In genomic region chr20:47501483-47502270, GRCh38 we compare ENCODE assay signal across 8 cellular contexts. TPM values are rescaled to one million over a fixed set of nuclear protein-coding genes. Genes with fewer than 3 reads are reported as not detected.
DNase-seq lines count a peak whose midpoint lies in the region; ATAC-seq and TF ChIP-seq lines count a peak whose summit lies in the region.

TSS of gene NCOA3 (plus strand) at chr20:47501887. CDS start at chr20:47622248, 120,361 bp downstream.

- H3K27me3 Mint-ChIP-seq in activated naive CD8-positive, alpha-beta T cell: no peaks in the 10 kb centered on the region

- peak within 1 kb of the TSS; percentile 99 for H3K4me3 ChIP-seq in ovary
- H3K4me3 ChIP-seq in thymus (ENCODE audit: low read length): peak within 1 kb of the TSS; percentile 94

- H3K9me3 Mint-ChIP-seq in activated naive CD8-positive, alpha-beta T cell (ENCODE audit: low read depth): no peaks in the 10 kb centered on the region

- ATAC-seq in HG02588 (IDR thresholded peaks at IDR 0.05; ENCODE audit: unreplicated experiment): peak; percentile 76
- ATAC-seq in Right ventricle myocardium inferior: peak; percentile 99

- H3K4me1 Mint-ChIP-seq in activated naive CD8-positive, alpha-beta T cell (ENCODE audit: low read depth): peaks cover 45% of the 10 kb centered on the region

- H3K27me3 ChIP-seq in ovary (no peaks in the 10 kb centered on the region), thymus (ENCODE audit: control insufficient read depth, insufficient read depth) (no peaks in the 10 kb centered on the region)

- peaks cover 12% of the 10 kb centered on the region for H3K36me3 Mint-ChIP-seq in activated naive CD8-positive, alpha-beta T cell

- peak; percentile 91 for TF ChIP-seq POLR2A in ovary (IDR thresholded peaks at IDR 0.05)

- peak within 1 kb of the TSS; percentile 94 for H3K4me3 Mint-ChIP-seq in activated naive CD8-positive, alpha-beta T cell

- peaks cover 2% of the 10 kb centered on the region for H3K4me1 ChIP-seq in ovary (ENCODE audit: insufficient read depth)
- H3K4me1 ChIP-seq in thymus (ENCODE audit: control insufficient read depth, insufficient read depth, low read length): peaks cover 5% of the 10 kb centered on the region

- DNase-seq in GM10266 (ENCODE audit: extremely low spot score) (peak; percentile 88), NCI-H1105 treated with DMSO at 0.1 percent for 48 hours (lab: John Stamatoyannopoulos, UW) (peak; percentile 95), SKM-1 treated with dmso at 0.1 percent for 144 hours (lab: John Stamatoyannopoulos, UW; ENCODE audit: unreplicated experiment) (peak; percentile 93), Right ventricle myocardium inferior (ENCODE audit: missing footprints) (peak; percentile 99), ovary (peak; percentile 90 to 95 (median 94))

- H3K9me3 ChIP-seq in ovary: no peaks in the 10 kb centered on the region
- no peaks in the 10 kb centered on the region for H3K9me3 ChIP-seq in thymus (ENCODE audit: control insufficient read depth)

- peak within 1 kb of the TSS; percentile 96 for H3K27ac Mint-ChIP-seq in activated naive CD8-positive, alpha-beta T cell

- H3K36me3 ChIP-seq in ovary (no peaks in the 10 kb centered on the region), thymus (ENCODE audit: control insufficient read depth, insufficient read depth) (no peaks in the 10 kb centered on the region)

- WGBS in ovary, 3 donors: 0 to 1% (median 1%) methylated on average over 67 to 74 of the region's 74 CpGs
- WGBS in thymus: under 1% methylated on average over 74 of the region's 74 CpGs

- TF ChIP-seq EP300 in ovary (IDR thresholded peaks at IDR 0.05): no peak

- H3K27ac ChIP-seq in ovary: peak within 1 kb of the TSS; percentile 78 to 85
- peak within 1 kb of the TSS; percentile 92 for H3K27ac ChIP-seq in thymus (ENCODE audit: low read depth)

- intact Hi-C loops in Right ventricle myocardium inferior (cut with DNase I): loop anchor here (5.0 kb wide), 5 partner anchors 61 to 121 kb away; no protein-coding TSS in a partner anchor
- intact Hi-C loops in ovary (cut with DNase I): loop anchor here in 2 of 4 donors (5.0 to 10.0 kb wide), 2 partner anchors 71 to 73 kb away; no protein-coding TSS in a partner anchor

- TF ChIP-seq CTCF in GM10266 (IDR thresholded peaks at IDR 0.05; ENCODE audit: control insufficient read depth, insufficient read depth, low read depth, missing control alignments) (peak; percentile 42), ovary (IDR thresholded peaks at IDR 0.05) (peak; percentile 57 to 80 (median 80))

RNA-seq across cellular contexts. Expression of gene NCOA3, which starts in this region (rescaled TPM):
- total RNA-seq in Right ventricle myocardium inferior (21.6 TPM), ovary (10 to 100 TPM; 19.9 to 32.4 (median 26.5) TPM)
- polyA plus RNA-seq in ovary (10 to 100 TPM in 1 of 2 donors, 1 to 10 TPM in 1; 8.2 to 21.3 TPM), thymus (11.4 TPM)

Comparison
In these comparisons a context has a peak if more than half of its experiments do, and no peak if none do; other contexts are left out.
1. Peak in every context shown above with its lines: DNase-seq, ATAC-seq, H3K4me3 ChIP-seq and H3K27ac ChIP-seq.